17 cellular contexts compared by ENCODE assay signal in the genomic region with DNA sequence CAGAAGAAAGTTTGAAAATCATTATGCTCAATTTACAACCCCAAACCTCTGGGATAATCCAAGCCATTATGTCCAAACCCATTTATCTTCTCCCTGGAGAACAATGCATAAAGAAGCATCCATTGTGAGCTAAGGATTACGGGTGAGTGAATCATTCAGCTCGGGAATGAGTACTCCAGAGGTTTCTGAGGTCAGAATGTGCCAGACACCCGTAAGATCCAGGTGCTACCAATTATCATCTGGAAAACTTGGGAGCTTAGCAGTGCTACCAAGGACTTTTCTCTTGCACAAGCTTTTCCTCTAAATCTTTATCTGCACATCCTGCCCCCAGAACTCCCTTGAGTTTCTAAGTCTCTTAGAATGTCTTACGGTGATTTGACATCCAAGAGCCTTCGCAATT. TPM values are rescaled to one million over a fixed set of nuclear protein-coding genes. Genes with fewer than 3 reads are reported as not detected.
A peak's percentile ranks its signal among the peaks of the same experiment; 100 is the strongest.
DNase-seq lines count a peak whose midpoint lies in the region; ATAC-seq and TF ChIP-seq lines count a peak whose summit lies in the region.
"Had no signal": no experiment of that assay in that cellular context is flagged by ENCODE, and none has a peak within 500 bp of the region (broad histone marks: within the 10 kb centered on the region; RNA-seq: fewer than 3 reads in every experiment).

No MANE protein-coding gene starts in this region.

- CTCF ChIA-PET in BJ (lab: Yijun Ruan, JAX) (interaction anchor here (0.5 to 1.0 kb wide), 3 partner anchors 9 to 758 kb away, joined by 3 to 4 read pairs (median 3); no protein-coding TSS in a partner anchor), IMR-90 (lab: Yijun Ruan, JAX) (no interaction called here)

- POLR2A ChIA-PET in BJ (lab: Charles Lee): no interaction called here
- POLR2A ChIA-PET in IMR-90 (lab: Charles Lee; ENCODE audit: unreplicated experiment): no interaction called here

- no peak overlapping the region for H3K4ac ChIP-seq in IMR-90 (ENCODE audit: low read depth, low read length)

- no peak overlapping the region for H2BK5ac ChIP-seq in IMR-90 (ENCODE audit: low read depth, low read length, poor library complexity, severe bottlenecking)

- no peak overlapping the region for H4K91ac ChIP-seq in IMR-90 (ENCODE audit: insufficient read depth, low read depth, low read length)

- H3K14ac ChIP-seq in IMR-90 (replicated peaks; ENCODE audit: low read depth, low read length): no peak overlapping the region

- H3K9ac ChIP-seq in IMR-90 (ENCODE audit: low read depth, low read length): no peak overlapping the region
- H3K9ac ChIP-seq: BLaER1 had no signal

- no peak overlapping the region for H3K18ac ChIP-seq in IMR-90 (ENCODE audit: low read depth, low read length)

- H3K56ac ChIP-seq in IMR-90 (ENCODE audit: extremely low read depth, insufficient read depth, low read length): no peak overlapping the region

- no peak overlapping the region for H4K8ac ChIP-seq in IMR-90 (ENCODE audit: low read depth in 2 of 2, low read length in 2 of 2)

- H3K4me3 ChIP-seq in BJ (ENCODE audit: low read depth, low read length) (no peak overlapping the region), IMR-90 (ENCODE audit: insufficient read depth, low read depth, low read length) (no peak overlapping the region)
- H3K4me3 ChIP-seq: BLaER1, PC-9, upper lobe of left lung had no signal

- peaks cover 11% of the 10 kb centered on the region for H3K9me1 ChIP-seq in IMR-90 (ENCODE audit: insufficient read depth, low read length)

- no peak for TF ChIP-seq POLR2A in IMR-90 (IDR thresholded peaks at IDR 0.05; ENCODE audit: low read depth, low read length)

- in situ Hi-C loops in IMR-90 (cut with MboI; ENCODE audit: low sequenced_read_pairs): no loop called here

- DNase-seq in BJ (ENCODE audit: low read depth) (peak; percentile 48), IMR-90 (peak; percentile 75), dermis blood vessel endothelial cell (peak; percentile 56), medulla oblongata (ENCODE audit: extremely low spot score) (peak; percentile 20), NCI-H2081 treated with DMSO at 0.1 percent for 48 hours (lab: John Stamatoyannopoulos, UW) (no peak), islet precursor cell (no peak)
- DNase-seq in activated CD4-positive, alpha-beta T cell treated with anti-CD3 and anti-CD28 coated beads, Interleukin-2, amount 50 U/mL, for 48 hours: no peak
- DNase-seq: activated T-cell treated with anti-CD3 and anti-CD28 coated beads, Interleukin-2, amount 50 U/mL, for 4 hours; glutamatergic neuron; NCI-H1417 treated with DMSO at 0.1 percent for 48 hours; NCI-H510A treated with DMSO at 0.1 percent for 48 hours; PC-9; stimulated activated CD4-positive, alpha-beta T cell treated with anti-CD3 and anti-CD28 coated beads, Interleukin-4, amount 100 ng/mL, for 1 hour; upper lobe of left lung had no signal

- TF ChIP-seq CTCF in BJ (IDR thresholded peaks at IDR 0.05; ENCODE audit: insufficient read depth, low read depth, low read length): no peak
- no peak for TF ChIP-seq CTCF in IMR-90 (conservative IDR thresholded peaks at IDR 0.05; ENCODE audit: low read depth, low read length)

- no peak overlapping the region for H2AFZ ChIP-seq in IMR-90 (replicated peaks; ENCODE audit: low read length, poor library complexity)
- H2AFZ ChIP-seq: PC-9 had no signal

- BruUV-seq in IMR-90 (replicated peaks; lab: Mats Ljungman, UMichigan): no TSS peak

- H3K4me2 ChIP-seq in IMR-90 (ENCODE audit: low read depth, low read length): no peak overlapping the region
- H3K4me2 ChIP-seq: BLaER1, PC-9 had no signal

- H3K79me1 ChIP-seq in IMR-90 (ENCODE audit: low read depth in 1 of 2, low read length in 2 of 2): peaks cover 2 to 35% of the 10 kb centered on the region in 2 experiments; a peak in 2 of 4 replicates

- 30% methylated on average over 2 of the region's 5 CpGs; no CpG with 5 or more reads in 1 of the 2 experiments for WGBS in IMR-90 (ENCODE audit: extremely low coverage in 2 of 2, insufficient read length in 1 of 2), 2 experiments

- H2BK120ac ChIP-seq in IMR-90 (ENCODE audit: low read depth, low read length): no peak overlapping the region

- H2AK9ac ChIP-seq in IMR-90 (replicated peaks; ENCODE audit: low read depth, low read length, poor library complexity): no peak overlapping the region

- H2AK5ac ChIP-seq in IMR-90 (ENCODE audit: low read depth, low read length): no peak overlapping the region

- no peak overlapping the region for H2BK20ac ChIP-seq in IMR-90 (ENCODE audit: low read depth, low read length)

- no peak for TF ChIP-seq RAD21 in IMR-90 (IDR thresholded peaks at IDR 0.05; ENCODE audit: low read length)

- H3K36me3 ChIP-seq in BJ (ENCODE audit: control insufficient read depth, insufficient read depth, low read length) (no peaks in the 10 kb centered on the region; the same call in 1 of the 2 replicates), IMR-90 (ENCODE audit: control insufficient read depth, insufficient read depth, low read length) (no peaks in the 10 kb centered on the region)
- H3K36me3 ChIP-seq: BLaER1, upper lobe of left lung had no signal

- peaks cover 3% of the 10 kb centered on the region for H3K4me1 ChIP-seq in IMR-90 (ENCODE audit: control insufficient read depth, insufficient read depth, low read length)
- H3K4me1 ChIP-seq: BLaER1 had no signal

- no peak overlapping the region for H3K23ac ChIP-seq in IMR-90 (ENCODE audit: low read depth, low read length)

- peaks cover 4% of the 10 kb centered on the region; the same call in 1 of the 2 replicates for H4K20me1 ChIP-seq in IMR-90 (ENCODE audit: insufficient read depth, low read length)
- H4K20me1 ChIP-seq: BLaER1 had no signal

- ATAC-seq in IMR-90 (ENCODE audit: low read depth) (no peak), esophagus mucosa (no peak)
- ATAC-seq: activated T-cell treated with anti-CD3 and anti-CD28 coated beads, Interleukin-2, amount 50 U/mL, for 4 hours had no signal

- intact Hi-C loops in IMR-90 (cut with micrococcal nuclease): no loop called here

- dilution Hi-C loops in IMR-90 (cut with HindIII; ENCODE audit: low sequenced_read_pairs, unreplicated experiment): no loop called here

- no peak overlapping the region for H4K5ac ChIP-seq in IMR-90 (ENCODE audit: low read depth, low read length)

- no peaks in the 10 kb centered on the region for H3K9me3 ChIP-seq in IMR-90 (ENCODE audit: control insufficient read depth, insufficient read depth, low read length)
- H3K9me3 ChIP-seq: upper lobe of left lung had no signal

- no peak overlapping the region for H2BK15ac ChIP-seq in IMR-90 (ENCODE audit: low read depth, low read length)

- no peaks in the 10 kb centered on the region; the same call in 1 of the 2 replicates for H3K27me3 ChIP-seq in BJ (ENCODE audit: control insufficient read depth, insufficient read depth, low read length)
- H3K27me3 ChIP-seq in IMR-90 (ENCODE audit: control insufficient read depth, insufficient read depth, low read length): no peaks in the 10 kb centered on the region; the same call in 1 of the 2 replicates

- H3K27ac ChIP-seq in IMR-90 (ENCODE audit: insufficient read depth, low read length): no peak overlapping the region
- H3K27ac ChIP-seq: BLaER1, PC-9, upper lobe of left lung had no signal

TF ChIP-seq in IMR-90, 13 proteins besides CTCF, POLR2A, EP300 and RAD21:
- no peak for TF ChIP-seq CEBPB (IDR thresholded peaks at IDR 0.05; ENCODE audit: low read depth, low read length)
- TF ChIP-seq FOS (IDR thresholded peaks at IDR 0.05; ENCODE audit: low read depth, low read length): no peak
- no peak for TF ChIP-seq MXI1 (IDR thresholded peaks at IDR 0.05; ENCODE audit: borderline replicate concordance, low read depth, low read length)
- no peak for TF ChIP-seq RCOR1 (IDR thresholded peaks at IDR 0.05; ENCODE audit: insufficient replicate concordance, low read length)

RNA-seq across cellular contexts. Expression of gene SRPX, which starts 5.5 kb away (rescaled TPM):
- polyA plus RNA-seq in BJ (2011; rRNA removed): 44.9 and 48.2 TPM in 2 replicates
- 23.6 and 25.9 TPM in 2 replicates for polyA minus RNA-seq in BJ (2011; rRNA and poly(A)+ RNA removed)
- total RNA-seq in IMR-90 (2012; rRNA removed): 35.5 and 39.2 TPM in 2 replicates
- polyA plus RNA-seq in IMR-90 (2012; rRNA removed): 67.6 and 81.5 TPM in 2 replicates
- 73.6 and 78.2 TPM in 2 replicates for polyA plus RNA-seq in IMR-90 (2012; cell fraction: cytosol; rRNA removed)
- 31.5 and 60.3 TPM in 2 replicates for polyA plus RNA-seq in IMR-90 (2012; cell fraction: nucleus; rRNA removed; ENCODE audit: low replicate concordance)
- 104 and 123 TPM in 2 replicates for total RNA-seq in dermis blood vessel endothelial cell
- 6.8 TPM for total RNA-seq in esophagus mucosa
- total RNA-seq: PC-9; T-helper 1 cell treated with Interleukin-12 subunit alpha and Interleukin-12 subunit beta and Interleukin-4 antibody, amounts not matched to agents 30 ng/mL and 1 ng/mL, for 36 hours had no signal

Comparison
In these comparisons a context has a peak if more than half of its experiments do, and no peak if none do; other contexts are left out.
1. DNase-seq: peak in BJ (single experiment), IMR-90 (single experiment), dermis blood vessel endothelial cell (single experiment) and medulla oblongata (single experiment); none in NCI-H2081 treated with DMSO at 0.1 percent for 48 hours (single experiment), islet precursor cell (single experiment) and activated CD4-positive, alpha-beta T cell treated with anti-CD3 and anti-CD28 coated beads, Interleukin-2, amount 50 U/mL, for 48 hours (0 of 2).